In genomic region chr4:8510611-8511285, GRCh38 we compare ENCODE assay signal across 23 cellular contexts.
"Had no signal": no experiment of that assay in that cellular context is flagged by ENCODE, and none has a peak within 500 bp of the region (broad histone marks: within the 10 kb centered on the region; RNA-seq: fewer than 3 reads in every experiment).

No MANE protein-coding gene starts in this region.

- H3K27ac ChIP-seq: RWPE1, SJCRH30 had no signal

- H3K36me3 ChIP-seq: SJCRH30 had no signal

- ATAC-seq: PC-3, Right ventricle myocardium inferior, SK-N-SH treated with all-trans-retinoic acid at 6 μM for 48 hours had no signal

- H3K4me3 ChIP-seq: SJCRH30 had no signal

- DNase-seq: KBM-7, MV-4-11, NCI-H1048, NCI-H1105, NCI-H1417, NCI-H1436 treated with DMSO at 0.1 percent for 48 hours, NCI-H1694 treated with DMSO at 0.1 percent for 48 hours, NCI-H1930, NCI-H2081, NCI-H2107, NCI-H2171, NCI-H226, NCI-H446, NCI-H510A, NCI-H524 treated with DMSO at 0.1 percent for 48 hours, NCI-H69, NCI-H774, PC-3, SHP77 treated with DMSO at 0.1 percent for 48 hours, SJCRH30 had no signal

- H3K27me3 ChIP-seq: SJCRH30 had no signal
